Comparison of ENCODE assay signal across 16 cellular contexts in genomic region chr12:47033797-47034555, GRCh38. TPM values are rescaled to one million over a fixed set of nuclear protein-coding genes. Genes with fewer than 3 reads are reported as not detected.
A peak's percentile ranks its signal among the peaks of the same experiment; 100 is the strongest.
DNase-seq lines count a peak whose midpoint lies in the region; ATAC-seq and TF ChIP-seq lines count a peak whose summit lies in the region.
"Had no signal": no experiment of that assay in that cellular context is flagged by ENCODE, and none has a peak within 500 bp of the region (broad histone marks: within the 10 kb centered on the region; RNA-seq: fewer than 3 reads in every experiment).

No MANE protein-coding gene starts in this region.

- H3K4me1 Mint-ChIP-seq in activated naive CD4-positive, alpha-beta T cell treated with anti-CD3 and anti-CD28 coated beads, Interleukin-2, amount 10 ng/mL, durations not matched to agents 7 days and 5 days = peaks cover 19% of the 10 kb centered on the region

- H3K4me3 ChIP-seq in PC-9 (peak overlapping the region; percentile 23; the same call in 1 of the 2 replicates), epithelial cell of esophagus (ENCODE audit: low read length) (no peak overlapping the region), smooth muscle cell (no peak overlapping the region)
- H3K4me3 ChIP-seq: psoas muscle had no signal

- H3K36me3 ChIP-seq in PC-9 (ENCODE audit: low read depth) (no peaks in the 10 kb centered on the region), smooth muscle cell (ENCODE audit: low read depth) (no peaks in the 10 kb centered on the region)

- H3K4me1 ChIP-seq in PC-9 (replicated peaks; ENCODE audit: insufficient read depth) (peaks cover 51% of the 10 kb centered on the region), smooth muscle cell (ENCODE audit: low read depth) (peaks cover 7% of the 10 kb centered on the region)

- H3K4me2 ChIP-seq in PC-9 (peak overlapping the region; percentile 63), smooth muscle cell (peak overlapping the region; percentile 20)

- H3K27me3 Mint-ChIP-seq in activated naive CD4-positive, alpha-beta T cell treated with anti-CD3 and anti-CD28 coated beads, Interleukin-2, amount 10 ng/mL, durations not matched to agents 7 days and 5 days = no peaks in the 10 kb centered on the region
- H3K27me3 Mint-ChIP-seq: activated CD8-positive, alpha-beta T cell treated with anti-CD3 and anti-CD28 coated beads for 36 hours had no signal

- no peak for DNase-seq in activated naive CD4-positive, alpha-beta T cell treated with anti-CD3 and anti-CD28 coated beads, Interleukin-2, amount 50 U/mL, for 72 hours (ENCODE audit: low spot score in 2 of 2)
- DNase-seq in activated naive CD4-positive, alpha-beta T cell treated with anti-CD3 and anti-CD28 coated beads, Interleukin-2, amount 10 ng/mL, durations not matched to agents 7 days and 5 days = no peak
- peak; percentile 50 to 93 for DNase-seq in PC-9
- peak; percentile 75 for DNase-seq in epithelial cell of esophagus (ENCODE audit: low read depth)
- no peak for DNase-seq in smooth muscle cell (lab: John Stamatoyannopoulos, UW; ENCODE audit: unreplicated experiment)
- no peak for DNase-seq in GOT3 (lab: John Stamatoyannopoulos, UW)
- no peak for DNase-seq in activated gamma-delta T cell (lab: John Stamatoyannopoulos, UW)
- no peak for DNase-seq in stimulated activated naive CD8-positive, alpha-beta T cell treated with anti-CD3 and anti-CD28 coated beads, Interleukin-15, Interleukin-2, amounts not matched to agents 100 U/mL and 50 U/mL, for 24 hours
- DNase-seq: activated CD8-positive, alpha-beta T cell treated with anti-CD3 and anti-CD28 coated beads for 36 hours; activated T-cell treated with anti-CD3 and anti-CD28 coated beads, Interleukin-2, amount 50 U/mL, for 72 hours; anterior cingulate cortex; HCEC 1CT; NCI-H524 treated with DMSO at 0.1 percent for 48 hours had no signal

- H3K27me3 ChIP-seq in PC-9 (ENCODE audit: insufficient read depth, low read depth) (no peaks in the 10 kb centered on the region), smooth muscle cell (ENCODE audit: low read depth) (no peaks in the 10 kb centered on the region)

- H3K4me3 Mint-ChIP-seq in activated naive CD4-positive, alpha-beta T cell treated with anti-CD3 and anti-CD28 coated beads, Interleukin-2, amount 10 ng/mL, durations not matched to agents 7 days and 5 days = no peak overlapping the region
- H3K4me3 Mint-ChIP-seq: activated CD8-positive, alpha-beta T cell treated with anti-CD3 and anti-CD28 coated beads for 36 hours; natural killer cell treated with Interleukin-12 subunit alpha and Interleukin-12 subunit beta and Interleukin-15 and Interleukin-18, amount 100 ng/mL, for 72 hours had no signal

- no peaks in the 10 kb centered on the region for H3K9me3 ChIP-seq in PC-9 (ENCODE audit: insufficient read depth, low read depth)
- no peaks in the 10 kb centered on the region for H3K9me3 ChIP-seq in smooth muscle cell (replicated peaks; ENCODE audit: low read depth)
- H3K9me3 ChIP-seq: psoas muscle had no signal

- CTCF ChIA-PET in activated naive CD4-positive, alpha-beta T cell treated with anti-CD3 and anti-CD28 coated beads, Interleukin-2, amount 10 ng/mL, durations not matched to agents 7 days and 5 days (lab: Charles Lee) = interaction anchor here (0.6 to 4.0 kb wide), 11 partner anchors 13 to 708 kb away, joined by 3 to 68 read pairs (median 12); no protein-coding TSS in a partner anchor
- CTCF ChIA-PET in PC-9 (lab: Charles Lee) = interaction anchor here (0.5 to 1.9 kb wide), 6 partner anchors 37 to 603 kb away, joined by 4 to 10 read pairs (median 5); partner anchors contain the start of genes AMIGO2 and PCED1B

- H3F3A ChIP-seq in PC-9 (ENCODE audit: insufficient read depth, low read depth) = peaks cover 25% of the 10 kb centered on the region
- H3F3A ChIP-seq in smooth muscle cell (ENCODE audit: low read depth) = no peaks in the 10 kb centered on the region

- peak overlapping the region; percentile 45 for H3K9ac ChIP-seq in smooth muscle cell (ENCODE audit: low read depth)

- H4K20me1 ChIP-seq in PC-9 (ENCODE audit: insufficient read depth) = no peaks in the 10 kb centered on the region
- H4K20me1 ChIP-seq in smooth muscle cell (ENCODE audit: low read depth) = no peaks in the 10 kb centered on the region

- no peak for TF ChIP-seq CTCF in PC-9 (conservative IDR thresholded peaks at IDR 0.05)
- no peak for TF ChIP-seq CTCF in epithelial cell of esophagus (IDR thresholded peaks at IDR 0.05; ENCODE audit: insufficient read depth, low read depth, low read length, missing control alignments)
- no peak for TF ChIP-seq CTCF in smooth muscle cell (IDR thresholded peaks at IDR 0.05; ENCODE audit: borderline replicate concordance, insufficient read depth, poor library complexity, severe bottlenecking)

- no peaks in the 10 kb centered on the region for H3K79me2 ChIP-seq in PC-9 (ENCODE audit: low read depth)
- H3K79me2 ChIP-seq in smooth muscle cell (ENCODE audit: low read depth) = no peaks in the 10 kb centered on the region

- H3K9me3 Mint-ChIP-seq in activated naive CD4-positive, alpha-beta T cell treated with anti-CD3 and anti-CD28 coated beads, Interleukin-2, amount 50 U/mL, for 72 hours = peaks cover 0 to 6% of the 10 kb centered on the region in 2 donors
- no peaks in the 10 kb centered on the region for H3K9me3 Mint-ChIP-seq in activated naive CD4-positive, alpha-beta T cell treated with anti-CD3 and anti-CD28 coated beads, Interleukin-2, amount 10 ng/mL, durations not matched to agents 7 days and 5 days
- H3K9me3 Mint-ChIP-seq: activated CD8-positive, alpha-beta T cell treated with anti-CD3 and anti-CD28 coated beads for 36 hours; activated T-cell treated with anti-CD3 and anti-CD28 coated beads, Interleukin-2, amount 50 U/mL, for 72 hours; natural killer cell treated with Interleukin-12 subunit alpha and Interleukin-12 subunit beta and Interleukin-15 and Interleukin-18, amount 100 ng/mL, for 72 hours had no signal

- H3K27ac Mint-ChIP-seq in activated naive CD4-positive, alpha-beta T cell treated with anti-CD3 and anti-CD28 coated beads, Interleukin-2, amount 50 U/mL, for 72 hours = peak overlapping the region; percentile 9 to 34
- H3K27ac Mint-ChIP-seq in activated naive CD4-positive, alpha-beta T cell treated with anti-CD3 and anti-CD28 coated beads, Interleukin-2, amount 10 ng/mL, durations not matched to agents 7 days and 5 days = no peak overlapping the region
- H3K27ac Mint-ChIP-seq: natural killer cell treated with Interleukin-12 subunit alpha and Interleukin-12 subunit beta and Interleukin-15 and Interleukin-18, amount 100 ng/mL, for 72 hours had no signal

- peak overlapping the region; percentile 90 for H3K27ac ChIP-seq in PC-9
- H3K27ac ChIP-seq in smooth muscle cell (ENCODE audit: low read depth) = peak overlapping the region; percentile 78
- H3K27ac ChIP-seq: coronary artery, psoas muscle had no signal

- no TSS peak for BruUV-seq in PC-9 (replicated peaks; lab: Mats Ljungman, UMichigan)

- H3K36me3 Mint-ChIP-seq in activated naive CD4-positive, alpha-beta T cell treated with anti-CD3 and anti-CD28 coated beads, Interleukin-2, amount 50 U/mL, for 72 hours = no peaks in the 10 kb centered on the region
- no peaks in the 10 kb centered on the region for H3K36me3 Mint-ChIP-seq in activated naive CD4-positive, alpha-beta T cell treated with anti-CD3 and anti-CD28 coated beads, Interleukin-2, amount 10 ng/mL, durations not matched to agents 7 days and 5 days
- H3K36me3 Mint-ChIP-seq: natural killer cell treated with Interleukin-12 subunit alpha and Interleukin-12 subunit beta and Interleukin-15 and Interleukin-18, amount 100 ng/mL, for 72 hours had no signal

- 51% methylated on average over 5 of the region's 5 CpGs for WGBS in smooth muscle cell (ENCODE audit: low lambda C conversion rate)

- intact Hi-C loops in PC-9 (cut with micrococcal nuclease; ENCODE audit: unreplicated experiment) = loop anchor here (1.0 to 10.0 kb wide), 6 partner anchors 47 to 618 kb away; no protein-coding TSS in a partner anchor

- peak overlapping the region; percentile 46 for H2AFZ ChIP-seq in PC-9
- H2AFZ ChIP-seq in smooth muscle cell (ENCODE audit: low read depth) = peak overlapping the region; percentile 21

- peak in 1 of 2 donors; percentile 54 for ATAC-seq in activated naive CD4-positive, alpha-beta T cell treated with anti-CD3 and anti-CD28 coated beads, Interleukin-2, amount 50 U/mL, for 72 hours
- no peak for ATAC-seq in stimulated activated naive CD8-positive, alpha-beta T cell treated with anti-CD3 and anti-CD28 coated beads, Interleukin-15, Interleukin-2, amounts not matched to agents 100 U/mL and 50 U/mL, for 24 hours
- ATAC-seq: natural killer cell treated with Interleukin-12 subunit alpha and Interleukin-12 subunit beta and Interleukin-15 and Interleukin-18, amount 100 ng/mL, for 72 hours had no signal

- H3K9me2 ChIP-seq in PC-9 (ENCODE audit: insufficient read depth) = no peaks in the 10 kb centered on the region

- POLR2A ChIA-PET in PC-9 (lab: Charles Lee; ENCODE audit: unreplicated experiment) = interaction anchor here (0.6 to 1.0 kb wide), 9 partner anchors 37 to 1042 kb away, joined by 3 to 17 read pairs (median 3); partner anchors contain the start of gene AMIGO2

RNA-seq across cellular contexts. Expression of gene PCED1B, which starts 45.4 kb away (rescaled TPM):
- 100 to 1,000 TPM in 1 of 2 donors, 10 to 100 TPM in 1; 92.5 to 149 TPM for total RNA-seq in activated naive CD4-positive, alpha-beta T cell treated with anti-CD3 and anti-CD28 coated beads, Interleukin-2, amount 50 U/mL, for 72 hours
- total RNA-seq in PC-9 (2021) = 10.9 and 11.2 TPM in 2 replicates
- total RNA-seq in smooth muscle cell = 2.7 and 6.1 TPM in 2 replicates
- polyA plus RNA-seq in smooth muscle cell = 3.5 and 6.3 TPM in 2 replicates

RNA-seq across cellular contexts. Expression of gene AMIGO2, which starts 45.8 kb away (rescaled TPM):
- 10 to 100 TPM; 11.8 to 39.2 TPM for total RNA-seq in activated naive CD4-positive, alpha-beta T cell treated with anti-CD3 and anti-CD28 coated beads, Interleukin-2, amount 50 U/mL, for 72 hours
- total RNA-seq in PC-9 (2021) = 41.9 and 46.3 TPM in 2 replicates
- 51.6 and 59.6 TPM in 2 replicates for total RNA-seq in smooth muscle cell
- 30.4 and 54.8 TPM in 2 replicates for polyA plus RNA-seq in smooth muscle cell

Comparison
In these comparisons a context has a peak if more than half of its experiments do, and no peak if none do; other contexts are left out.
1. DNase-seq: peak in PC-9 (2 of 2) and epithelial cell of esophagus (single experiment); none in activated naive CD4-positive, alpha-beta T cell treated with anti-CD3 and anti-CD28 coated beads, Interleukin-2, amount 50 U/mL, for 72 hours (0 of 2), activated naive CD4-positive, alpha-beta T cell treated with anti-CD3 and anti-CD28 coated beads, Interleukin-2, amount 10 ng/mL, durations not matched to agents 7 days and 5 days (single experiment), smooth muscle cell (single experiment), GOT3 (single experiment), activated gamma-delta T cell (single experiment) and stimulated activated naive CD8-positive, alpha-beta T cell treated with anti-CD3 and anti-CD28 coated beads, Interleukin-15, Interleukin-2, amounts not matched to agents 100 U/mL and 50 U/mL, for 24 hours (single experiment).